7 cellular contexts compared by ENCODE assay signal in the genomic region with DNA sequence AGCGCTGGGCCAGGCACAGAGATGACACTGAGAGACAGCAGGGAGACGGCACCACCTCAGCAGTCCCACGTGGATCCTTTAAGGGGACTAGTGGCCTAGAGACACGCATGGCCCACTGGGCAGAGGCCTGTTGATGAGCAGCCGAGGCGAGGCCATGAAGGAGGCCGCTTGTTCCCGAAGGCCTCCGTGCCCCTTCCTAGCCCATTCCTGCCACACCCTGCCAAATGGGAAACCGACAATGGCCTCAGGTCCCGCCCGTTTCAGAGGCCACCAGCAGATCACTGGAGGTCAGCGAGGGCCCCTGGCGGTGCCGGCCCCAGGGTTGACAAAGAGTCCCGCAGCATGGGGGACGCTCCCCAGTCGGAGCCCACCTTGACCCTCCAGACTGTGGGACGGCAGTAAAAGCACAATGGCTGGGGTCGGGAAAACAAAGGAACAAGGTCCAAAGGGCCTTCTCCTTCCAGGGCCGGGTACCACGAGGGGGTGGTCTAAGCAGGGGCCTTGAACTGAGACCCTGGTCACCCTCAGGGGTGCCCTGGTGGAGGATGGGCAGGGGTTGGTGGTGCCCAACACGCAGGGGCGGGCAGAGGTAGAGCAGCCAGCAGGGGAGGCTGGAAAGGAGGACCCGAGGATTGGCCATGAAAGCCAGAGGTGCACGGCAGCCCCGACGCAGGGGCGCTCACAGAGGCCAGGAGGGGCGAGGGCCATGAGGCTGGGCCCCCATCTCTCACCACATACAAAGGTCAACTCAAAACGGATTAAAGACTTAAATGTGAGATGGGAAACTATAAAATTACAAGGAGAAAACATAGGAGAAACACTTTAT. TPM values are rescaled to one million over a fixed set of nuclear protein-coding genes. Genes with fewer than 3 reads are reported as not detected.
"Had no signal": no experiment of that assay in that cellular context is flagged by ENCODE, and none has a peak within 500 bp of the region (broad histone marks: within the 10 kb centered on the region; RNA-seq: fewer than 3 reads in every experiment).

No MANE protein-coding gene starts in this region.

- DNase-seq: H9, HCEC 1CT, IMR-90 had no signal

- H3K4me3 ChIP-seq: GM23338, K562 had no signal

- H2AFZ ChIP-seq: GM23338 had no signal

- H3K4me2 ChIP-seq: GM23338 had no signal

- ATAC-seq: GM23338, K562 had no signal

RNA-seq across cellular contexts. Expression of a gene that starts 19.9 kb away (rescaled TPM):
- total RNA-seq: GM23338, H1, H9, HT-29, IMR-90, K562 had no signal
- polyA plus RNA-seq: GM23338, H1, IMR-90, K562 had no signal
